20 cellular contexts compared by ENCODE assay signal in the genomic region with DNA sequence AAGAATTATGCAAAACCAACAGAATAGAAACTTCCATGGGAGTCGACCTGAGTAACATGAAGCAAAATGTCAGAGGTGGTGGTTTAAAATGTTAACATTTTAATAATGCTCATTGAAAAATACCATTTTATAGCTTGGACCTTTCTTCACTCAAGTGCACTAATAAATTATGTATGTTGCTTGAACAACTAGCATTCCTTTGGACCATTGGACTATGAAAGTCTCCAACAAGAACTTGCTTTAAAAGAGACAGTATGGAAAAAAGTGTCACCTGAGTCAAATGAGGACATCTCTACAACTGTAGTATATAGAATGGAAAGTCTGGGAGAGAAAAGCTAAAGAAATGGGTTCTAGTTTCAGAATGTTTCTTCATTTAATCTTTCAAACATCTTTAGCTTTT.
DNase-seq lines count a peak whose midpoint lies in the region; ATAC-seq and TF ChIP-seq lines count a peak whose summit lies in the region.
"Had no signal": no experiment of that assay in that cellular context is flagged by ENCODE, and none has a peak within 500 bp of the region (broad histone marks: within the 10 kb centered on the region; RNA-seq: fewer than 3 reads in every experiment).

No MANE protein-coding gene starts in this region.

- H3K4me3 ChIP-seq in iPS-20b (ENCODE audit: low read length) = no peak overlapping the region
- H3K4me3 ChIP-seq: BLaER1 treated with 17β-estradiol and CSF1 and Interleukin-3, amounts not matched to agents 10 nM and 100 nM; MG63 had no signal

- no peak for ATAC-seq in stimulated activated naive CD8-positive, alpha-beta T cell treated with anti-CD3 and anti-CD28 coated beads, Interleukin-15, amount 100 ng/mL, for 72 hours

- no peak for TF ChIP-seq RAD21 in Ishikawa (IDR thresholded peaks at IDR 0.05; ENCODE audit: low read depth)

- H3K4me3 Mint-ChIP-seq in stimulated activated naive CD8-positive, alpha-beta T cell treated with anti-CD3 and anti-CD28 coated beads, Interleukin-15, Interleukin-2, amounts not matched to agents 100 ng/mL and 50 ng/mL, for 24 hours = no peak overlapping the region
- H3K4me3 Mint-ChIP-seq in stimulated activated naive CD8-positive, alpha-beta T cell treated with anti-CD3 and anti-CD28 coated beads, Interleukin-15, amount 100 ng/mL, for 72 hours = no peak overlapping the region

- peaks cover 44% of the 10 kb centered on the region; the same call in 1 of the 2 replicates for H3K4me1 ChIP-seq in iPS-20b (ENCODE audit: insufficient read depth, low read length)

- H3K27ac Mint-ChIP-seq in stimulated activated naive CD8-positive, alpha-beta T cell treated with anti-CD3 and anti-CD28 coated beads, Interleukin-15, Interleukin-2, amounts not matched to agents 100 ng/mL and 50 ng/mL, for 24 hours = peak overlapping the region; percentile 39
- no peak overlapping the region for H3K27ac Mint-ChIP-seq in stimulated activated naive CD8-positive, alpha-beta T cell treated with anti-CD3 and anti-CD28 coated beads, Interleukin-15, amount 100 ng/mL, for 72 hours

- peaks cover 59% of the 10 kb centered on the region for H3K36me3 Mint-ChIP-seq in stimulated activated naive CD8-positive, alpha-beta T cell treated with anti-CD3 and anti-CD28 coated beads, Interleukin-15, Interleukin-2, amounts not matched to agents 100 ng/mL and 50 ng/mL, for 24 hours (ENCODE audit: low read depth)

- H3K9me3 Mint-ChIP-seq in stimulated activated naive CD8-positive, alpha-beta T cell treated with anti-CD3 and anti-CD28 coated beads, Interleukin-15, Interleukin-2, amounts not matched to agents 100 ng/mL and 50 ng/mL, for 24 hours = no peaks in the 10 kb centered on the region
- H3K9me3 Mint-ChIP-seq in stimulated activated naive CD8-positive, alpha-beta T cell treated with anti-CD3 and anti-CD28 coated beads, Interleukin-15, amount 100 ng/mL, for 72 hours = no peaks in the 10 kb centered on the region

- H3K9ac ChIP-seq in iPS-20b (ENCODE audit: low read depth, low read length) = no peak overlapping the region
- H3K9ac ChIP-seq: BLaER1 treated with 17β-estradiol and CSF1 and Interleukin-3, amounts not matched to agents 10 nM and 100 nM had no signal

- H3K4me1 Mint-ChIP-seq in stimulated activated naive CD8-positive, alpha-beta T cell treated with anti-CD3 and anti-CD28 coated beads, Interleukin-15, Interleukin-2, amounts not matched to agents 100 ng/mL and 50 ng/mL, for 24 hours (ENCODE audit: low read depth) = peaks cover 21% of the 10 kb centered on the region
- H3K4me1 Mint-ChIP-seq in stimulated activated naive CD8-positive, alpha-beta T cell treated with anti-CD3 and anti-CD28 coated beads, Interleukin-15, amount 100 ng/mL, for 72 hours = peaks cover 5% of the 10 kb centered on the region

- TF ChIP-seq EP300 in Ishikawa (IDR thresholded peaks at IDR 0.05; ENCODE audit: borderline replicate concordance) = peak; percentile 47; the same call in 1 of the 2 replicates

- no peak for DNase-seq in stimulated activated naive CD8-positive, alpha-beta T cell treated with anti-CD3 and anti-CD28 coated beads, Interleukin-15, amount 100 ng/mL, for 72 hours
- DNase-seq in hepatic stellate cell (ENCODE audit: low spot score) = no peak
- DNase-seq in NCI-H526 treated with DMSO at 0.1 percent for 48 hours (lab: John Stamatoyannopoulos, UW) = no peak
- DNase-seq in NCI-H82 treated with DMSO at 0.1 percent for 48 hours (lab: John Stamatoyannopoulos, UW; ENCODE audit: unreplicated experiment) = no peak
- DNase-seq: DMS79; IMR-90; Karpas-422; MG63; NCI-H1092; NCI-H146; NCI-H2029 treated with DMSO at 0.1 percent for 48 hours; NCI-H2171; NCI-H446; NK-92 treated with Interleukin-12 subunit alpha and Interleukin-12 subunit beta, amount 100 ng/mL, for 24 hours; Right ventricle myocardium superior had no signal

- H3K27me3 ChIP-seq in iPS-20b (ENCODE audit: insufficient read depth, low read length) = no peaks in the 10 kb centered on the region
- H3K27me3 ChIP-seq: BLaER1 treated with 17β-estradiol and CSF1 and Interleukin-3, amounts not matched to agents 10 nM and 100 nM; MG63 had no signal

- peaks cover 38% of the 10 kb centered on the region for H3K36me3 ChIP-seq in iPS-20b (ENCODE audit: insufficient read depth, low read depth, low read length)

- no peaks in the 10 kb centered on the region for H3K27me3 Mint-ChIP-seq in stimulated activated naive CD8-positive, alpha-beta T cell treated with anti-CD3 and anti-CD28 coated beads, Interleukin-15, Interleukin-2, amounts not matched to agents 100 ng/mL and 50 ng/mL, for 24 hours
- H3K27me3 Mint-ChIP-seq in stimulated activated naive CD8-positive, alpha-beta T cell treated with anti-CD3 and anti-CD28 coated beads, Interleukin-15, amount 100 ng/mL, for 72 hours = no peaks in the 10 kb centered on the region

- peak overlapping the region; percentile 43 for H3K27ac ChIP-seq in iPS-20b (ENCODE audit: low read length)
- H3K27ac ChIP-seq: BLaER1 treated with 17β-estradiol and CSF1 and Interleukin-3, amounts not matched to agents 10 nM and 100 nM; HL-60 had no signal

- H3K9me3 ChIP-seq in iPS-20b (ENCODE audit: insufficient read depth, low read depth, low read length) = no peaks in the 10 kb centered on the region
- H3K9me3 ChIP-seq: BLaER1 treated with 17β-estradiol and CSF1 and Interleukin-3, amounts not matched to agents 10 nM and 100 nM; MG63 had no signal

TF ChIP-seq in Ishikawa, 13 proteins besides CTCF, POLR2A, EP300 and RAD21:
- TF ChIP-seq TEAD4 (IDR thresholded peaks at IDR 0.05) (peak; percentile 62; the same call in 1 of the 2 replicates), NFIC (IDR thresholded peaks at IDR 0.05) (peak; percentile 17; the same call in 1 of the 2 replicates), TCF12 (IDR thresholded peaks at IDR 0.05; ENCODE audit: low read depth) (0 out of 2 replicates have a peak, but pooled peaks have one; percentile 21), FOXM1 (IDR thresholded peaks at IDR 0.05; ENCODE audit: borderline replicate concordance, low read depth) (no peak)
